Comparison of ENCODE assay signal across 8 cellular contexts in genomic region chr15:31440754-31441298, GRCh38.
A peak's percentile ranks its signal among the peaks of the same experiment; 100 is the strongest.
DNase-seq lines count a peak whose midpoint lies in the region; ATAC-seq and TF ChIP-seq lines count a peak whose summit lies in the region.

No MANE protein-coding gene starts in this region.

- H3F3A ChIP-seq in GM23248 (ENCODE audit: insufficient read depth) = peaks cover 27% of the 10 kb centered on the region

- H3K4me3 ChIP-seq in GM23248 = peak overlapping the region; percentile 70

- peaks cover 9% of the 10 kb centered on the region for H3K27me3 Mint-ChIP-seq in endothelial cell (ENCODE audit: unreplicated experiment)

- peak overlapping the region; percentile 96 for H3K27ac ChIP-seq in GM23248
- H3K27ac ChIP-seq in substantia nigra (ENCODE audit: low read depth, low read length, poor library complexity, severe bottlenecking) = peak overlapping the region; percentile 26

- no peak overlapping the region for H3K27ac Mint-ChIP-seq in endothelial cell (ENCODE audit: unreplicated experiment)

- peak overlapping the region; percentile 75 for H3K9ac ChIP-seq in GM23248

- H3K36me3 Mint-ChIP-seq in endothelial cell (ENCODE audit: low read depth, unreplicated experiment) = no peaks in the 10 kb centered on the region

- peak overlapping the region; percentile 70 for H3K4me2 ChIP-seq in GM23248 (ENCODE audit: unreplicated experiment)

- peaks cover 9% of the 10 kb centered on the region for H3K4me1 Mint-ChIP-seq in endothelial cell (ENCODE audit: unreplicated experiment)

- H3K9me3 Mint-ChIP-seq in endothelial cell (ENCODE audit: unreplicated experiment) = no peaks in the 10 kb centered on the region

- H3K4me1 ChIP-seq in GM23248 (ENCODE audit: insufficient read depth) = peaks cover 29% of the 10 kb centered on the region

- in situ Hi-C loops in GM23248 (cut with MboI) = no loop called here

- no peak overlapping the region for H3K4me3 Mint-ChIP-seq in endothelial cell (ENCODE audit: unreplicated experiment)

- no peaks in the 10 kb centered on the region for H3K9me2 ChIP-seq in GM23248 (ENCODE audit: insufficient read depth)

- no peak for TF ChIP-seq CTCF in endothelial cell (IDR thresholded peaks at IDR 0.05; ENCODE audit: unreplicated experiment)

- no peaks in the 10 kb centered on the region for H3K79me2 ChIP-seq in GM23248 (ENCODE audit: insufficient read depth)

- no peaks in the 10 kb centered on the region for H4K20me1 ChIP-seq in GM23248 (ENCODE audit: insufficient read depth)

- H3K36me3 ChIP-seq in GM23248 (ENCODE audit: low read depth) = no peaks in the 10 kb centered on the region

- 5 to 6% methylated on average over 36 to 52 of the region's 56 CpGs for WGBS in GM23248 (ENCODE audit: low coverage in 1 of 2, low lambda C conversion rate in 2 of 2, missing lambda C conversion rate in 2 of 2), 2 experiments

- H2AFZ ChIP-seq in GM23248 = peak overlapping the region; percentile 65

- H3K9me3 ChIP-seq in GM23248 (ENCODE audit: low read depth) = no peaks in the 10 kb centered on the region

- DNase-seq in GM23248 (peak; percentile 83), endothelial cell (ENCODE audit: low spot score) (peak; percentile 34), midbrain (lab: John Stamatoyannopoulos, UW) (peak; percentile 26), substantia nigra (lab: John Stamatoyannopoulos, UW) (peak in 29 of 49 donors; percentile 8 to 71 (median 37)), iPS-NIHi7 (ENCODE audit: extremely low spot score) (no peak)
- DNase-seq in activated CD4-positive, alpha-beta T cell treated with anti-CD3 and anti-CD28 coated beads, Interleukin-2, amount 50 U/mL, for 1 hour = peak; percentile 27

- no peak for ATAC-seq in GM18867 (IDR thresholded peaks at IDR 0.05; ENCODE audit: unreplicated experiment)
- no peak for ATAC-seq in GM18502 (IDR thresholded peaks at IDR 0.05; ENCODE audit: poor library complexity, unreplicated experiment)

- H3K27me3 ChIP-seq in GM23248 (replicated peaks; ENCODE audit: insufficient read depth) = no peaks in the 10 kb centered on the region
